33 cellular contexts compared by ENCODE assay signal in genomic region chr11:133504906-133505305, GRCh38. TPM values are rescaled to one million over a fixed set of nuclear protein-coding genes. Genes with fewer than 3 reads are reported as not detected.
"Had no signal": no experiment of that assay in that cellular context is flagged by ENCODE, and none has a peak within 500 bp of the region (broad histone marks: within the 10 kb centered on the region; RNA-seq: fewer than 3 reads in every experiment).

No MANE protein-coding gene starts in this region.

- H3K27me3 Mint-ChIP-seq: activated CD4-positive, alpha-beta memory T cell treated with anti-CD3 and anti-CD28 coated beads for 36 hours; activated CD4-positive, alpha-beta T cell treated with anti-CD3 and anti-CD28 coated beads for 36 hours; activated CD4-positive, alpha-beta T cell treated with anti-CD3 and anti-CD28 coated beads, Interleukin-2, amount 10 ng/mL, durations not matched to agents 24 days and 14 days; activated CD8-positive, alpha-beta memory T cell treated with anti-CD3 and anti-CD28 coated beads, Interleukin-2, amount 10 ng/mL, durations not matched to agents 7 days and 5 days; activated naive CD8-positive, alpha-beta T cell treated with anti-CD3 and anti-CD28 coated beads for 36 hours; activated naive CD8-positive, alpha-beta T cell treated with anti-CD3 and anti-CD28 coated beads, Interleukin-2, amount 50 U/mL, for 24 hours had no signal

- H3K4me1 ChIP-seq: adrenal gland, body of pancreas, colonic mucosa had no signal

- H3K27ac ChIP-seq: adrenal gland, body of pancreas, colonic mucosa, epithelial cell of prostate had no signal

- H3K36me3 ChIP-seq: adrenal gland, colonic mucosa had no signal

- H3K4me3 ChIP-seq: adrenal gland, body of pancreas, colonic mucosa had no signal

- H3K36me3 Mint-ChIP-seq: activated CD4-positive, alpha-beta memory T cell treated with anti-CD3 and anti-CD28 coated beads for 36 hours; activated CD8-positive, alpha-beta memory T cell treated with anti-CD3 and anti-CD28 coated beads, Interleukin-2, amount 10 ng/mL, durations not matched to agents 7 days and 5 days; activated naive CD4-positive, alpha-beta T cell treated with anti-CD3 and anti-CD28 coated beads, Interleukin-2, amount 50 U/mL, for 24 hours; activated naive CD8-positive, alpha-beta T cell treated with anti-CD3 and anti-CD28 coated beads for 36 hours had no signal

- DNase-seq: activated CD4-positive, alpha-beta memory T cell treated with anti-CD3 and anti-CD28 coated beads for 36 hours; activated CD4-positive, alpha-beta T cell treated with anti-CD3 and anti-CD28 coated beads for 36 hours; activated CD4-positive, alpha-beta T cell treated with anti-CD3 and anti-CD28 coated beads, Interleukin-2, amount 10 ng/mL, durations not matched to agents 24 days and 14 days; activated CD4-positive, CD25-positive, alpha-beta regulatory T cell; activated CD4-positive, CD25-positive, alpha-beta regulatory T cell treated with anti-CD3 and anti-CD28 coated beads, Interleukin-2, amount 50 U/mL, for 72 hours; activated CD8-positive, alpha-beta memory T cell treated with anti-CD3 and anti-CD28 coated beads, Interleukin-2, amount 10 ng/mL, durations not matched to agents 7 days and 5 days; activated CD8-positive, alpha-beta memory T cell treated with anti-CD3 and anti-CD28 coated beads, Interleukin-2, amount 50 U/mL, for 4 hours; activated CD8-positive, alpha-beta T cell treated with anti-CD3 and anti-CD28 coated beads, Interleukin-2, amount 10 ng/mL, durations not matched to agents 7 days and 5 days; activated effector memory CD4-positive, alpha-beta T cell treated with anti-CD3 and anti-CD28 coated beads, Interleukin-2, amount 50 U/mL, for 16 hours; activated naive CD4-positive, alpha-beta T cell treated with anti-CD3 and anti-CD28 coated beads for 36 hours; activated naive CD8-positive, alpha-beta T cell treated with anti-CD3 and anti-CD28 coated beads for 36 hours; activated naive CD8-positive, alpha-beta T cell treated with anti-CD3 and anti-CD28 coated beads, Interleukin-2, amount 50 U/mL, for 24 hours; activated T-cell treated with anti-CD3 and anti-CD28 coated beads, Interleukin-2, amount 50 U/mL, for 1 hour; activated T-cell treated with anti-CD3 and anti-CD28 coated beads, Interleukin-2, amount 50 U/mL, for 48 hours; adrenal gland; amygdala; aorta; body of pancreas; caudate nucleus; colonic mucosa; effector CD8-positive, alpha-beta T cell; foreskin fibroblast; T-helper 1 cell; T-helper 2 cell had no signal

- H3K4me1 Mint-ChIP-seq: activated CD4-positive, alpha-beta T cell treated with anti-CD3 and anti-CD28 coated beads for 36 hours; activated CD4-positive, alpha-beta T cell treated with anti-CD3 and anti-CD28 coated beads, Interleukin-2, amount 10 ng/mL, durations not matched to agents 24 days and 14 days; activated CD8-positive, alpha-beta memory T cell treated with anti-CD3 and anti-CD28 coated beads, Interleukin-2, amount 10 ng/mL, durations not matched to agents 7 days and 5 days; activated naive CD4-positive, alpha-beta T cell treated with anti-CD3 and anti-CD28 coated beads, Interleukin-2, amount 50 U/mL, for 24 hours; activated naive CD8-positive, alpha-beta T cell treated with anti-CD3 and anti-CD28 coated beads for 36 hours; activated naive CD8-positive, alpha-beta T cell treated with anti-CD3 and anti-CD28 coated beads, Interleukin-2, amount 50 U/mL, for 24 hours had no signal

- ATAC-seq: activated CD4-positive, alpha-beta T cell treated with anti-CD3 and anti-CD28 coated beads for 36 hours; activated CD8-positive, alpha-beta memory T cell treated with anti-CD3 and anti-CD28 coated beads, Interleukin-2, amount 10 ng/mL, durations not matched to agents 7 days and 5 days; activated CD8-positive, alpha-beta T cell treated with anti-CD3 and anti-CD28 coated beads, Interleukin-2, amount 10 ng/mL, durations not matched to agents 7 days and 5 days; activated naive CD8-positive, alpha-beta T cell treated with anti-CD3 and anti-CD28 coated beads, Interleukin-2, amount 50 U/mL, for 24 hours; body of pancreas had no signal

- FAIRE-seq: endometrium, endothelial cell of umbilical vein, frontal cortex had no signal

- H3K4me3 Mint-ChIP-seq: activated CD4-positive, alpha-beta memory T cell treated with anti-CD3 and anti-CD28 coated beads for 36 hours; activated CD4-positive, alpha-beta T cell treated with anti-CD3 and anti-CD28 coated beads for 36 hours; activated CD4-positive, alpha-beta T cell treated with anti-CD3 and anti-CD28 coated beads, Interleukin-2, amount 10 ng/mL, durations not matched to agents 24 days and 14 days; activated CD8-positive, alpha-beta memory T cell treated with anti-CD3 and anti-CD28 coated beads, Interleukin-2, amount 10 ng/mL, durations not matched to agents 7 days and 5 days; activated CD8-positive, alpha-beta T cell treated with anti-CD3 and anti-CD28 coated beads, Interleukin-2, amount 10 ng/mL, durations not matched to agents 7 days and 5 days; activated naive CD4-positive, alpha-beta T cell treated with anti-CD3 and anti-CD28 coated beads for 36 hours; activated naive CD4-positive, alpha-beta T cell treated with anti-CD3 and anti-CD28 coated beads, Interleukin-2, amount 50 U/mL, for 24 hours; activated naive CD8-positive, alpha-beta T cell treated with anti-CD3 and anti-CD28 coated beads for 36 hours; activated naive CD8-positive, alpha-beta T cell treated with anti-CD3 and anti-CD28 coated beads, Interleukin-2, amount 50 U/mL, for 24 hours; activated T-helper 1 cell treated with anti-CD3 and anti-CD28 coated beads, Interleukin-12 subunit alpha, Interleukin-12 subunit beta, Interleukin-2, Interleukin-4 antibody, amounts not matched to agents 30 ng/mL and 10 ng/mL and 1 ng/mL, durations not matched to agents 14 hours and 24 hours and 36 hours had no signal

- H3K27me3 ChIP-seq: adrenal gland, body of pancreas, colonic mucosa had no signal

- H3K27ac Mint-ChIP-seq: activated CD4-positive, alpha-beta memory T cell treated with anti-CD3 and anti-CD28 coated beads for 36 hours; activated CD4-positive, alpha-beta T cell treated with anti-CD3 and anti-CD28 coated beads for 36 hours; activated CD4-positive, alpha-beta T cell treated with anti-CD3 and anti-CD28 coated beads, Interleukin-2, amount 10 ng/mL, durations not matched to agents 24 days and 14 days; activated CD8-positive, alpha-beta memory T cell treated with anti-CD3 and anti-CD28 coated beads, Interleukin-2, amount 10 ng/mL, durations not matched to agents 7 days and 5 days; activated CD8-positive, alpha-beta T cell treated with anti-CD3 and anti-CD28 coated beads, Interleukin-2, amount 10 ng/mL, durations not matched to agents 7 days and 5 days; activated naive CD4-positive, alpha-beta T cell treated with anti-CD3 and anti-CD28 coated beads for 36 hours; activated naive CD4-positive, alpha-beta T cell treated with anti-CD3 and anti-CD28 coated beads, Interleukin-2, amount 50 U/mL, for 24 hours; activated naive CD8-positive, alpha-beta T cell treated with anti-CD3 and anti-CD28 coated beads for 36 hours; activated naive CD8-positive, alpha-beta T cell treated with anti-CD3 and anti-CD28 coated beads, Interleukin-2, amount 50 U/mL, for 24 hours; activated T-helper 1 cell treated with anti-CD3 and anti-CD28 coated beads, Interleukin-12 subunit alpha, Interleukin-12 subunit beta, Interleukin-2, Interleukin-4 antibody, amounts not matched to agents 30 ng/mL and 10 ng/mL and 1 ng/mL, durations not matched to agents 14 hours and 24 hours and 36 hours; activated T-helper 2 cell treated with anti-CD3 and anti-CD28 coated beads, Interferon-gamma antibody, Interleukin-2, Interleukin-4, amounts not matched to agents 10 μg/mL and 5 μg/mL and 100 μg/mL, durations not matched to agents 14 hours and 24 hours and 36 hours had no signal

- H3K9me3 ChIP-seq: adrenal gland, body of pancreas, colonic mucosa had no signal

RNA-seq across cellular contexts. Expression of gene OPCML, which starts 27.4 kb away (rescaled TPM):
- total RNA-seq: activated CD4-positive, alpha-beta memory T cell treated with anti-CD3 and anti-CD28 coated beads for 36 hours; activated CD4-positive, alpha-beta T cell treated with anti-CD3 and anti-CD28 coated beads for 36 hours; activated CD4-positive, alpha-beta T cell treated with anti-CD3 and anti-CD28 coated beads, Interleukin-2, amount 10 ng/mL, durations not matched to agents 24 days and 14 days; activated CD8-positive, alpha-beta memory T cell treated with anti-CD3 and anti-CD28 coated beads for 36 hours; activated CD8-positive, alpha-beta memory T cell treated with anti-CD3 and anti-CD28 coated beads, Interleukin-2, amount 10 ng/mL, durations not matched to agents 7 days and 5 days; activated CD8-positive, alpha-beta T cell treated with anti-CD3 and anti-CD28 coated beads, Interleukin-2, amount 10 ng/mL, durations not matched to agents 7 days and 5 days; activated naive CD4-positive, alpha-beta T cell treated with anti-CD3 and anti-CD28 coated beads for 36 hours; activated naive CD8-positive, alpha-beta T cell treated with anti-CD3 and anti-CD28 coated beads for 36 hours; activated T-helper 1 cell treated with anti-CD3 and anti-CD28 coated beads, Interleukin-12 subunit alpha, Interleukin-12 subunit beta, Interleukin-2, Interleukin-4 antibody, amounts not matched to agents 30 ng/mL and 10 ng/mL and 1 ng/mL, durations not matched to agents 14 hours and 24 hours and 36 hours; activated T-helper 2 cell treated with anti-CD3 and anti-CD28 coated beads, Interferon-gamma antibody, Interleukin-2, Interleukin-4, amounts not matched to agents 10 μg/mL and 5 μg/mL and 100 μg/mL, durations not matched to agents 14 hours and 24 hours and 36 hours; dermis microvascular lymphatic vessel endothelial cell; endothelial cell of umbilical vein had no signal
- polyA plus RNA-seq: endothelial cell of umbilical vein had no signal
